ENCODE assay signal across 8 cellular contexts in the genomic region with DNA sequence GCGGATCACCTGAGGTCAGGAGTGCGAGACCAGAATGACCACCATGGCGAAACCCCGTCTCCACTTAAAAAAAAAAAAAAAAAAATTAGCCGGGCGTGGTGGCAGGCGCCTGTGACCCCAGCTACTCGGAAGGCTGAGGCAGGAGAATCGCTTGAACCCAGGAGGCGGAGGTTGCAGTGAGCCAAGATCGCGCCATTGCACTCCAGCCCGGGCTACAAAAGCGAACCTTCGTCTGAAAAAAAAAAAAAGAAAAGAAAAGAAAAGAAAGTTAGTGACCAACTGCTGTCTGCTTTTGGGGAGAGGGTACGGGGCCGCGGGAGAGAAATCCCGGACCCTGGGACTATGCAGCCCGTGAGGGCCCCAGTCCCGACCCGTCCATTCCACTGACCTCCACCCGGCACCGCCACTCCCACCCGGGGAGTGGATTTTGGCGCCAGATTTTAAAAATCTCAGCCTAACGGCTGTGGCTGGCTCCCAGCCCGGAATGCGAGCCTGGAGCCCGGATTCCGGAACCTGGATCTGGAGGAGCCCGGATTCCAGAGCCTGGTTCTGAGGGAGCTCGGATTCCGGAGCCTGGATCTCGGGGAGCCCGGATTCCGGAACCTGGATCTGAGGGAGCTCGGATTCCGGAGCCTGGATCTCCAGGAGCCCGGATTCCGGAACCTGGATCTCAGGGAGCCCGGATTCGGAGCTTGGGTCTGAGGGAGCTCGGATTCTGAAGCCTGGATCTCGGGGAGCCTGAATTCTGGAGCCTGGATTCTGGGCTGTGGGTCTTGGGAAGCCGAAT. TPM values are rescaled to one million over a fixed set of nuclear protein-coding genes. Genes with fewer than 3 reads are reported as not detected.
DNase-seq lines count a peak whose midpoint lies in the region; ATAC-seq and TF ChIP-seq lines count a peak whose summit lies in the region.

No MANE protein-coding gene starts in this region.

- intact Hi-C loops in activated T-helper 1 cell treated with anti-CD3 and anti-CD28 coated beads, Interleukin-12 subunit alpha, Interleukin-12 subunit beta, Interleukin-2, Interleukin-4 antibody, amounts not matched to agents 30 ng/mL and 10 ng/mL and 1 ng/mL, durations not matched to agents 14 hours and 24 hours and 36 hours (cut with micrococcal nuclease): no loop called here

- peaks cover 0 to 1% of the 10 kb centered on the region in 2 donors for H3K27me3 Mint-ChIP-seq in CD8-positive, alpha-beta memory T cell
- peaks cover 3% of the 10 kb centered on the region for H3K27me3 Mint-ChIP-seq in activated T-helper 1 cell treated with anti-CD3 and anti-CD28 coated beads, Interleukin-12 subunit alpha, Interleukin-12 subunit beta, Interleukin-2, Interleukin-4 antibody, amounts not matched to agents 30 ng/mL and 10 ng/mL and 1 ng/mL, durations not matched to agents 14 hours and 24 hours and 36 hours (ENCODE audit: insufficient read depth)

- no peaks in the 10 kb centered on the region for H3K27me3 ChIP-seq in CD8-positive, alpha-beta memory T cell (ENCODE audit: insufficient read depth, low read length, poor library complexity, severe bottlenecking)
- H3K27me3 ChIP-seq in neutrophil: peaks cover 10% of the 10 kb centered on the region

- no peaks in the 10 kb centered on the region for H3K36me3 ChIP-seq in CD8-positive, alpha-beta memory T cell (ENCODE audit: insufficient read depth, low read length)
- H3K36me3 ChIP-seq in neutrophil: no peaks in the 10 kb centered on the region

- DNase-seq in CD8-positive, alpha-beta memory T cell: no peak
- DNase-seq in HuH-7 (ENCODE audit: low spot score) (peak; percentile 39), glomerular visceral epithelial cell (ENCODE audit: extremely low spot score) (peak; percentile 98), GM19240 (ENCODE audit: insufficient read length, low spot score) (no peak)
- DNase-seq in activated T-helper 1 cell treated with anti-CD3 and anti-CD28 coated beads, Interleukin-12 subunit alpha, Interleukin-12 subunit beta, Interleukin-2, Interleukin-4 antibody, amounts not matched to agents 30 ng/mL and 10 ng/mL and 1 ng/mL, durations not matched to agents 14 hours and 24 hours and 36 hours (ENCODE audit: low spot score): no peak

- no peak for ATAC-seq in GM18517 (IDR thresholded peaks at IDR 0.05; ENCODE audit: unreplicated experiment)
- ATAC-seq in GM18909 (IDR thresholded peaks at IDR 0.05; ENCODE audit: poor library complexity, unreplicated experiment): no peak

- peaks cover 8% of the 10 kb centered on the region for H3K4me1 ChIP-seq in CD8-positive, alpha-beta memory T cell (ENCODE audit: insufficient read depth, low read length)
- H3K4me1 ChIP-seq in neutrophil (ENCODE audit: control insufficient read depth in 1 of 2, insufficient read depth in 1 of 2, low read depth in 1 of 2, low read length in 1 of 2): peaks cover 22 to 27% of the 10 kb centered on the region in 2 experiments

- H3K4me3 Mint-ChIP-seq in CD8-positive, alpha-beta memory T cell: peak overlapping the region in 4 of 7 donors; percentile 1 to 68 (median 22)
- H3K4me3 Mint-ChIP-seq in activated T-helper 1 cell treated with anti-CD3 and anti-CD28 coated beads, Interleukin-12 subunit alpha, Interleukin-12 subunit beta, Interleukin-2, Interleukin-4 antibody, amounts not matched to agents 30 ng/mL and 10 ng/mL and 1 ng/mL, durations not matched to agents 14 hours and 24 hours and 36 hours: peak overlapping the region; percentile 94

- no peak overlapping the region for H3K4me3 ChIP-seq in CD8-positive, alpha-beta memory T cell (ENCODE audit: low read length)
- peak overlapping the region; percentile 60 to 72 for H3K4me3 ChIP-seq in neutrophil (ENCODE audit: low read depth in 1 of 2, low read length in 1 of 2)

- H3K27ac ChIP-seq in CD8-positive, alpha-beta memory T cell (ENCODE audit: low read depth, low read length): no peak overlapping the region
- H3K27ac ChIP-seq in neutrophil: no peak overlapping the region

- CTCF ChIA-PET in CD8-positive, alpha-beta memory T cell (lab: Charles Lee): interaction anchor here (2.1 kb wide), 1 partner anchor 151 kb away, joined by 4 read pairs; no protein-coding TSS in a partner anchor

- H3K36me3 Mint-ChIP-seq in CD8-positive, alpha-beta memory T cell: no peaks in the 10 kb centered on the region
- H3K36me3 Mint-ChIP-seq in activated T-helper 1 cell treated with anti-CD3 and anti-CD28 coated beads, Interleukin-12 subunit alpha, Interleukin-12 subunit beta, Interleukin-2, Interleukin-4 antibody, amounts not matched to agents 30 ng/mL and 10 ng/mL and 1 ng/mL, durations not matched to agents 14 hours and 24 hours and 36 hours (ENCODE audit: low read depth): peaks cover 3% of the 10 kb centered on the region

- peaks cover 5 to 11% (median 9%) of the 10 kb centered on the region in 3 donors for H3K4me1 Mint-ChIP-seq in CD8-positive, alpha-beta memory T cell
- H3K4me1 Mint-ChIP-seq in activated T-helper 1 cell treated with anti-CD3 and anti-CD28 coated beads, Interleukin-12 subunit alpha, Interleukin-12 subunit beta, Interleukin-2, Interleukin-4 antibody, amounts not matched to agents 30 ng/mL and 10 ng/mL and 1 ng/mL, durations not matched to agents 14 hours and 24 hours and 36 hours (ENCODE audit: low read depth): peaks cover 16% of the 10 kb centered on the region

- no peak for TF ChIP-seq CTCF in neutrophil (IDR thresholded peaks at IDR 0.05)

- POLR2A ChIA-PET in CD8-positive, alpha-beta memory T cell (lab: Charles Lee): interaction anchor here (0.6 to 1.0 kb wide), 3 partner anchors 13 to 239 kb away, joined by 3 to 6 read pairs (median 5); a partner anchor contains a TSS

- no peaks in the 10 kb centered on the region for H3K9me3 ChIP-seq in CD8-positive, alpha-beta memory T cell (ENCODE audit: low read length)
- no peaks in the 10 kb centered on the region for H3K9me3 ChIP-seq in neutrophil

- no peaks in the 10 kb centered on the region for H3K9me3 Mint-ChIP-seq in CD8-positive, alpha-beta memory T cell
- no peaks in the 10 kb centered on the region for H3K9me3 Mint-ChIP-seq in activated T-helper 1 cell treated with anti-CD3 and anti-CD28 coated beads, Interleukin-12 subunit alpha, Interleukin-12 subunit beta, Interleukin-2, Interleukin-4 antibody, amounts not matched to agents 30 ng/mL and 10 ng/mL and 1 ng/mL, durations not matched to agents 14 hours and 24 hours and 36 hours

- no peak overlapping the region for H3K27ac Mint-ChIP-seq in CD8-positive, alpha-beta memory T cell
- H3K27ac Mint-ChIP-seq in activated T-helper 1 cell treated with anti-CD3 and anti-CD28 coated beads, Interleukin-12 subunit alpha, Interleukin-12 subunit beta, Interleukin-2, Interleukin-4 antibody, amounts not matched to agents 30 ng/mL and 10 ng/mL and 1 ng/mL, durations not matched to agents 14 hours and 24 hours and 36 hours: no peak overlapping the region

RNA-seq across cellular contexts. Expression of a gene that starts 6.1 kb away (rescaled TPM):
- 100 to 1,000 TPM; 110 to 116 TPM for total RNA-seq in CD8-positive, alpha-beta memory T cell
- 13.1 TPM for polyA plus RNA-seq in CD8-positive, alpha-beta memory T cell
- total RNA-seq in activated T-helper 1 cell treated with anti-CD3 and anti-CD28 coated beads, Interleukin-12 subunit alpha, Interleukin-12 subunit beta, Interleukin-2, Interleukin-4 antibody, amounts not matched to agents 30 ng/mL and 10 ng/mL and 1 ng/mL, durations not matched to agents 14 hours and 24 hours and 36 hours: 109 and 116 TPM in 2 replicates

RNA-seq across cellular contexts. Expression of a gene that starts 13.1 kb away (rescaled TPM):
- total RNA-seq in CD8-positive, alpha-beta memory T cell: 10 to 100 TPM; 51.1 to 53.7 TPM
- 90.7 TPM for polyA plus RNA-seq in CD8-positive, alpha-beta memory T cell
- 129 and 132 TPM in 2 replicates for total RNA-seq in activated T-helper 1 cell treated with anti-CD3 and anti-CD28 coated beads, Interleukin-12 subunit alpha, Interleukin-12 subunit beta, Interleukin-2, Interleukin-4 antibody, amounts not matched to agents 30 ng/mL and 10 ng/mL and 1 ng/mL, durations not matched to agents 14 hours and 24 hours and 36 hours

RNA-seq across cellular contexts. Expression of a gene that starts 35.4 kb away (rescaled TPM):
- 100 to 1,000 TPM; 154 to 169 TPM for total RNA-seq in CD8-positive, alpha-beta memory T cell
- polyA plus RNA-seq in CD8-positive, alpha-beta memory T cell: 71.0 TPM
- total RNA-seq in activated T-helper 1 cell treated with anti-CD3 and anti-CD28 coated beads, Interleukin-12 subunit alpha, Interleukin-12 subunit beta, Interleukin-2, Interleukin-4 antibody, amounts not matched to agents 30 ng/mL and 10 ng/mL and 1 ng/mL, durations not matched to agents 14 hours and 24 hours and 36 hours: 178 and 185 TPM in 2 replicates

Comparison
In these comparisons a context has a peak if more than half of its experiments do, and no peak if none do; other contexts are left out.
1. DNase-seq: peak in HuH-7 (single experiment) and glomerular visceral epithelial cell (single experiment); none in CD8-positive, alpha-beta memory T cell (0 of 5), activated T-helper 1 cell treated with anti-CD3 and anti-CD28 coated beads, Interleukin-12 subunit alpha, Interleukin-12 subunit beta, Interleukin-2, Interleukin-4 antibody, amounts not matched to agents 30 ng/mL and 10 ng/mL and 1 ng/mL, durations not matched to agents 14 hours and 24 hours and 36 hours (single experiment) and GM19240 (single experiment).